ENCODE assay signal across 9 cellular contexts in the genomic region with DNA sequence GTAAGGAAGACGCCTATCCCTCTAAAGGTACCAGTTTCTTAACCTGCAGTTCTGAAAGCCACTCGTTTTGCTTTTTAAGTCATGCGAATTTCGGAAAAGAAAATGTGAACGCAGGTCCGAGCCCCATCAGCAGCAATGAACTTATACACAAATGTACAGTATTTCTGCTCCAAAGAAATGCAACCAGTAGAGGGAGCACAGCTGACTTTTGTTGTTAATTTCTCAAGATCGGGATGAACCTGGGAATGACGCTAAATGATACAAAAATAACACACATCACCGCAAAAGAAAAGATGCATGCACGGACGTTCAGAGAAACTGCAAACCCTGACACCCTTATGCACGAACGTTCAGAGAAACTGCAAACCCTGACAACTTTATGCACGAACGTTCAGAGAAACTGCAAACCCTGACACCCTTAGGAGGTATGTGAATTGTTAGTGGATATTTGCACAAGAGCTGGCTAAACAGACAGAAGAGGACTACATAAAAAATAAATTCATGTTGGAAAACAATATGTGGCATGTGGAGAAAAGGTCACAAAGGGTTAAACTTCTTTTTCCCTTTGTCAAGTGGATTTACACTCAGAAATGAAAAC. TPM values are rescaled to one million over a fixed set of nuclear protein-coding genes. Genes with fewer than 3 reads are reported as not detected.
A peak's percentile ranks its signal among the peaks of the same experiment; 100 is the strongest.
DNase-seq lines count a peak whose midpoint lies in the region; ATAC-seq, FAIRE-seq and TF ChIP-seq lines count a peak whose summit lies in the region.
"Had no signal": no experiment of that assay in that cellular context is flagged by ENCODE, and none has a peak within 500 bp of the region (broad histone marks: within the 10 kb centered on the region; RNA-seq: fewer than 3 reads in every experiment).

No MANE protein-coding gene starts in this region.

- H3K27me3 ChIP-seq in Karpas-422 (ENCODE audit: low read length) (no peaks in the 10 kb centered on the region), astrocyte (ENCODE audit: insufficient read depth, low read length) (no peaks in the 10 kb centered on the region), right lobe of liver (no peaks in the 10 kb centered on the region)
- H3K27me3 ChIP-seq: uterus had no signal

- WGBS in right lobe of liver (ENCODE audit: insufficient coverage, low coverage, low lambda C conversion rate, missing lambda C conversion rate) = 69% methylated on average over 15 of the region's 15 CpGs

- H3K79me2 ChIP-seq in Karpas-422 (ENCODE audit: low read length) = no peaks in the 10 kb centered on the region
- H3K79me2 ChIP-seq in astrocyte (ENCODE audit: insufficient read depth, low read length) = peaks cover 12% of the 10 kb centered on the region

- no peaks in the 10 kb centered on the region for H3K9me3 Mint-ChIP-seq in astrocyte (ENCODE audit: unreplicated experiment)

- H3K9ac ChIP-seq in Karpas-422 (ENCODE audit: low read length) (no peak overlapping the region), astrocyte (ENCODE audit: low read length) (no peak overlapping the region)

- no peaks in the 10 kb centered on the region for H3K36me3 Mint-ChIP-seq in astrocyte (ENCODE audit: low read depth, unreplicated experiment)

- H3K27ac ChIP-seq in Karpas-422 (ENCODE audit: low read length) (no peak overlapping the region), astrocyte (ENCODE audit: low read depth, low read length) (no peak overlapping the region), right lobe of liver (no peak overlapping the region)
- H3K27ac ChIP-seq: uterus had no signal

- no peak overlapping the region for H3K4me2 ChIP-seq in Karpas-422 (ENCODE audit: low read depth, low read length, poor library complexity, severe bottlenecking)
- H3K4me2 ChIP-seq in astrocyte (ENCODE audit: low read length) = peak overlapping the region; percentile 35

- H3K36me3 ChIP-seq in Karpas-422 (ENCODE audit: insufficient read depth, low read length) = no peaks in the 10 kb centered on the region
- no peaks in the 10 kb centered on the region for H3K36me3 ChIP-seq in astrocyte (ENCODE audit: insufficient read depth, low read length)
- no peaks in the 10 kb centered on the region for H3K36me3 ChIP-seq in right lobe of liver
- H3K36me3 ChIP-seq: uterus had no signal

- no peaks in the 10 kb centered on the region for H3K9me2 ChIP-seq in Karpas-422 (replicated peaks; ENCODE audit: insufficient read depth, low read length)

- no peak overlapping the region for H3K4me3 Mint-ChIP-seq in astrocyte (ENCODE audit: unreplicated experiment)

- TF ChIP-seq POLR2A in right lobe of liver (IDR thresholded peaks at IDR 0.05) = no peak

- TF ChIP-seq CTCF in astrocyte (IDR thresholded peaks at IDR 0.05; ENCODE audit: insufficient read depth, low read depth, low read length) (peak; percentile 66), right lobe of liver (IDR thresholded peaks at IDR 0.05) (peak; percentile 21 to 40 (median 32))

- H2AFZ ChIP-seq in Karpas-422 (ENCODE audit: low read length) = no peak overlapping the region
- H2AFZ ChIP-seq in astrocyte (ENCODE audit: low read depth, low read length) = no peak overlapping the region

- peak; percentile 62 for DNase-seq in COLO829 (ENCODE audit: low spot score)
- DNase-seq in Karpas-422 = peak; percentile 53
- DNase-seq in astrocyte (ENCODE audit: low read depth) = no peak
- DNase-seq in right lobe of liver = no peak
- DNase-seq in stimulated activated CD8-positive, alpha-beta memory T cell treated with anti-CD3 and anti-CD28 coated beads, Interleukin-4, amount 100 ng/mL, for 48 hours = no peak
- DNase-seq in KG1 (lab: John Stamatoyannopoulos, UW) = no peak
- DNase-seq: uterus had no signal

- H3K4me3 ChIP-seq in Karpas-422 (ENCODE audit: low read length) (no peak overlapping the region), astrocyte (ENCODE audit: insufficient read depth, low read depth, low read length) (no peak overlapping the region), right lobe of liver (no peak overlapping the region)
- H3K4me3 ChIP-seq: uterus had no signal

- FAIRE-seq in astrocyte (lab: Jason Lieb, UNC) = no peak

- H3K27ac Mint-ChIP-seq in astrocyte (ENCODE audit: unreplicated experiment) = no peak overlapping the region

- intact Hi-C loops in right lobe of liver (cut with DNase I) = no loop called here

- peaks cover 22% of the 10 kb centered on the region for H3K4me1 Mint-ChIP-seq in astrocyte (ENCODE audit: low read depth, unreplicated experiment)

- H3K9me3 ChIP-seq in Karpas-422 (ENCODE audit: low read length) (no peaks in the 10 kb centered on the region), astrocyte (ENCODE audit: insufficient read depth, low read depth, low read length) (no peaks in the 10 kb centered on the region), right lobe of liver (no peaks in the 10 kb centered on the region)
- H3K9me3 ChIP-seq: uterus had no signal

- H3K4me1 ChIP-seq in Karpas-422 (ENCODE audit: low read length) (no peaks in the 10 kb centered on the region), astrocyte (ENCODE audit: insufficient read depth, low read length) (peaks cover 16% of the 10 kb centered on the region), right lobe of liver (peaks cover 0 to 11% (median 0%) of the 10 kb centered on the region in 4 donors)
- H3K4me1 ChIP-seq: uterus had no signal

- H3K27me3 Mint-ChIP-seq in astrocyte (ENCODE audit: low read depth, unreplicated experiment) = no peaks in the 10 kb centered on the region

- no peaks in the 10 kb centered on the region for H4K20me1 ChIP-seq in Karpas-422 (ENCODE audit: insufficient read depth, low read depth, low read length)
- H4K20me1 ChIP-seq in astrocyte (ENCODE audit: insufficient read depth, low read length) = peaks cover 9% of the 10 kb centered on the region

- ATAC-seq in right lobe of liver = no peak
- no peak for ATAC-seq in GM18873 (IDR thresholded peaks at IDR 0.05; ENCODE audit: low FRiP score, unreplicated experiment)
- ATAC-seq in GM21423 (IDR thresholded peaks at IDR 0.05; ENCODE audit: unreplicated experiment) = no peak

RNA-seq across cellular contexts. Expression of a gene that starts 3.5 kb away (rescaled TPM):
- 0.63 and 1.6 TPM in 2 replicates for total RNA-seq in Karpas-422 (2014; rRNA removed; shearing (Covaris generic); ENCODE audit: low replicate concordance)
- total RNA-seq in astrocyte (17.0 and 17.8 TPM in 2 replicates), right lobe of liver (10 to 100 TPM in 2 of 6 experiments, 1 to 10 TPM in 4; 4.8 to 12.5 (median 7.7) TPM)

Comparison
In these comparisons a context has a peak if more than half of its experiments do, and no peak if none do; other contexts are left out.
1. DNase-seq: peak in COLO829 (single experiment) and Karpas-422 (single experiment); none in astrocyte (single experiment), right lobe of liver (0 of 3), stimulated activated CD8-positive, alpha-beta memory T cell treated with anti-CD3 and anti-CD28 coated beads, Interleukin-4, amount 100 ng/mL, for 48 hours (single experiment) and KG1 (single experiment).